Comparison of ENCODE assay signal across 30 cellular contexts in genomic region chr2:171107803-171108202, GRCh38.
"Had no signal": no experiment of that assay in that cellular context is flagged by ENCODE, and none has a peak within 500 bp of the region (broad histone marks: within the 10 kb centered on the region; RNA-seq: fewer than 3 reads in every experiment).

No MANE protein-coding gene starts in this region.

- H3K4me3 Mint-ChIP-seq: activated CD4-positive, alpha-beta T cell treated with anti-CD3 and anti-CD28 coated beads for 36 hours; activated CD4-positive, alpha-beta T cell treated with anti-CD3 and anti-CD28 coated beads, Interleukin-2, amount 10 ng/mL, durations not matched to agents 7 days and 5 days; activated CD8-positive, alpha-beta T cell treated with anti-CD3 and anti-CD28 coated beads, Interleukin-2, amount 10 ng/mL, durations not matched to agents 7 days and 5 days; activated naive CD4-positive, alpha-beta T cell treated with anti-CD3 and anti-CD28 coated beads for 36 hours; activated T-cell treated with anti-CD3 and anti-CD28 coated beads, Interleukin-2, amount 50 U/mL, for 24 hours; brain; T-helper 2 cell treated with Interferon-gamma antibody and Interleukin-4, amounts not matched to agents 5 μg/mL and 100 μg/mL, for 36 hours; WTC11 had no signal

- H3K9me3 Mint-ChIP-seq: activated CD4-positive, alpha-beta T cell treated with anti-CD3 and anti-CD28 coated beads, Interleukin-2, amount 10 ng/mL, durations not matched to agents 7 days and 5 days; activated naive CD4-positive, alpha-beta T cell treated with anti-CD3 and anti-CD28 coated beads for 36 hours; activated T-cell treated with anti-CD3 and anti-CD28 coated beads, Interleukin-2, amount 50 U/mL, for 24 hours; T-helper 2 cell treated with Interferon-gamma antibody and Interleukin-4, amounts not matched to agents 5 μg/mL and 100 μg/mL, for 36 hours; WTC11 had no signal

- ATAC-seq: activated CD4-positive, alpha-beta T cell treated with anti-CD3 and anti-CD28 coated beads for 36 hours; activated CD4-positive, CD25-positive, alpha-beta regulatory T cell treated with anti-CD3 and anti-CD28 coated beads, Interleukin-2, amount 50 U/mL, for 24 hours; activated CD8-positive, alpha-beta T cell treated with anti-CD3 and anti-CD28 coated beads, Interleukin-2, amount 10 ng/mL, durations not matched to agents 7 days and 5 days; activated naive CD4-positive, alpha-beta T cell treated with anti-CD3 and anti-CD28 coated beads, Interleukin-2, amount 50 U/mL, for 72 hours; Panc1; WTC11 had no signal

- H3K9me3 ChIP-seq: adrenal gland, MG63 had no signal

- H3K4me1 ChIP-seq: SJCRH30 had no signal

- H3K27ac ChIP-seq: adrenal gland, SJCRH30, SK-N-MC had no signal

- H3K27ac Mint-ChIP-seq: activated CD4-positive, alpha-beta T cell treated with anti-CD3 and anti-CD28 coated beads for 36 hours; activated CD4-positive, alpha-beta T cell treated with anti-CD3 and anti-CD28 coated beads, Interleukin-2, amount 10 ng/mL, durations not matched to agents 7 days and 5 days; activated CD8-positive, alpha-beta T cell treated with anti-CD3 and anti-CD28 coated beads, Interleukin-2, amount 10 ng/mL, durations not matched to agents 7 days and 5 days; activated naive CD4-positive, alpha-beta T cell treated with anti-CD3 and anti-CD28 coated beads for 36 hours; activated naive CD4-positive, alpha-beta T cell treated with anti-CD3 and anti-CD28 coated beads, Interleukin-2, amount 50 U/mL, for 72 hours; activated T-cell treated with anti-CD3 and anti-CD28 coated beads, Interleukin-2, amount 50 U/mL, for 24 hours; brain; T-helper 2 cell treated with Interferon-gamma antibody and Interleukin-4, amounts not matched to agents 5 μg/mL and 100 μg/mL, for 36 hours; WTC11 had no signal

- H3K27me3 Mint-ChIP-seq: activated CD4-positive, alpha-beta T cell treated with anti-CD3 and anti-CD28 coated beads for 36 hours; activated CD4-positive, alpha-beta T cell treated with anti-CD3 and anti-CD28 coated beads, Interleukin-2, amount 10 ng/mL, durations not matched to agents 7 days and 5 days; activated T-cell treated with anti-CD3 and anti-CD28 coated beads, Interleukin-2, amount 50 U/mL, for 24 hours; brain had no signal

- H3K36me3 ChIP-seq: adrenal gland, MG63 had no signal

- DNase-seq: activated CD4-positive, alpha-beta T cell treated with anti-CD3 and anti-CD28 coated beads for 36 hours; activated CD4-positive, alpha-beta T cell treated with anti-CD3 and anti-CD28 coated beads, Interleukin-2, amount 10 ng/mL, durations not matched to agents 7 days and 5 days; activated CD4-positive, alpha-beta T cell treated with anti-CD3 and anti-CD28 coated beads, Interleukin-2, amount 50 U/mL, for 48 hours; activated CD8-positive, alpha-beta T cell treated with anti-CD3 and anti-CD28 coated beads, Interleukin-2, amount 10 ng/mL, durations not matched to agents 7 days and 5 days; activated gamma-delta T cell treated with Interleukin-2 at 50 U/mL for 16 hours; activated naive CD4-positive, alpha-beta T cell treated with anti-CD3 and anti-CD28 coated beads for 36 hours; activated T-cell treated with anti-CD3 and anti-CD28 coated beads, Interleukin-2, amount 50 U/mL, for 24 hours; adrenal gland; caudate nucleus; cerebellar nuclear complex; Kasumi-1; MG63; NCI-H1048; NCI-H1105 treated with DMSO at 0.1 percent for 48 hours; NCI-H187 treated with DMSO at 0.1 percent for 48 hours; NCI-H2081 treated with DMSO at 0.1 percent for 48 hours; NCI-H226; NCI-H446 treated with DMSO at 0.1 percent for 48 hours; NCI-H524; NCI-H69; NCI-H82; SHP77; SJCRH30 had no signal

- H3K27me3 ChIP-seq: adrenal gland, MG63, SJCRH30 had no signal

- H3K4me3 ChIP-seq: adrenal gland, MG63, SJCRH30, SK-N-MC had no signal
